In genomic region chr1:208538587-208538986, GRCh38 we compare ENCODE assay signal across 17 cellular contexts.
DNase-seq lines count a peak whose midpoint lies in the region; TF ChIP-seq lines count a peak whose summit lies in the region.
"Had no signal": no experiment of that assay in that cellular context is flagged by ENCODE, and none has a peak within 500 bp of the region (broad histone marks: within the 10 kb centered on the region; RNA-seq: fewer than 3 reads in every experiment).

No MANE protein-coding gene starts in this region.

- H3K27me3 Mint-ChIP-seq in Calu3 (ENCODE audit: unreplicated experiment), result peaks cover 83% of the 10 kb centered on the region

- H3K4me1 Mint-ChIP-seq in Calu3 (ENCODE audit: low read depth, unreplicated experiment), result no peaks in the 10 kb centered on the region

- no peak overlapping the region for H3K27ac Mint-ChIP-seq in Calu3 (ENCODE audit: unreplicated experiment)
- H3K27ac Mint-ChIP-seq: CD8-positive, alpha-beta T cell had no signal

- peak overlapping the region; percentile 94 for H3K27ac ChIP-seq in neutrophil
- H3K27ac ChIP-seq: PC-9 had no signal

- H3K4me3 ChIP-seq in neutrophil (ENCODE audit: low read depth in 1 of 2, low read length in 1 of 2), result peak overlapping the region; percentile 39 to 48
- H3K4me3 ChIP-seq: GM12878, K562, PC-9 had no signal

- intact Hi-C loops in Calu3 (cut with micrococcal nuclease; ENCODE audit: unreplicated experiment), result no loop called here

- H3K4me1 ChIP-seq in neutrophil (ENCODE audit: control insufficient read depth in 1 of 2, insufficient read depth in 1 of 2, low read depth in 1 of 2, low read length in 1 of 2), result peaks cover 53 to 60% of the 10 kb centered on the region in 2 experiments

- no peak overlapping the region for H3K4me3 Mint-ChIP-seq in Calu3 (ENCODE audit: low read depth, unreplicated experiment)
- H3K4me3 Mint-ChIP-seq: CD8-positive, alpha-beta T cell had no signal

- DNase-seq in NCI-H510A treated with DMSO at 0.1 percent for 48 hours (lab: John Stamatoyannopoulos, UW) (peak; percentile 40), NCI-H510A (lab: John Stamatoyannopoulos, UW) (no peak), NCI-H1417 (lab: John Stamatoyannopoulos, UW) (peak in 2 of 3 experiments; percentile 5 to 58), ecto neural progenitor cell (ENCODE audit: low spot score) (peak; percentile 3), Calu3 (no peak), NCI-H82 (lab: John Stamatoyannopoulos, UW) (no peak), NCI-H345 treated with DMSO at 0.1 percent for 48 hours (lab: John Stamatoyannopoulos, UW; ENCODE audit: unreplicated experiment) (no peak)
- DNase-seq: CD8-positive, alpha-beta T cell; GDM1; NCI-H1436; NCI-H2029; NCI-H2227 treated with DMSO at 0.1 percent for 48 hours; NCI-H526 treated with DMSO at 0.1 percent for 48 hours; PC-9 had no signal

- TF ChIP-seq CTCF in neutrophil (IDR thresholded peaks at IDR 0.05) (no peak), Calu3 (IDR thresholded peaks at IDR 0.05; ENCODE audit: unreplicated experiment) (no peak)

- H3K9me3 ChIP-seq in neutrophil, result no peaks in the 10 kb centered on the region

- no TSS peak for BruUV-seq in Calu3 (replicated peaks; lab: Mats Ljungman, UMichigan)

- no peaks in the 10 kb centered on the region for H3K36me3 ChIP-seq in neutrophil

- H3K9me3 Mint-ChIP-seq in Calu3 (ENCODE audit: low read depth, unreplicated experiment), result no peaks in the 10 kb centered on the region
- H3K9me3 Mint-ChIP-seq: CD8-positive, alpha-beta T cell had no signal

- CTCF ChIA-PET in Calu3 (lab: Charles Lee), result no interaction called here

- no peaks in the 10 kb centered on the region for H3K36me3 Mint-ChIP-seq in Calu3 (ENCODE audit: insufficient read depth, unreplicated experiment)
- H3K36me3 Mint-ChIP-seq: CD8-positive, alpha-beta T cell had no signal

- H3K27me3 ChIP-seq in neutrophil, result peaks cover 5% of the 10 kb centered on the region

Comparison
In these comparisons a context has a peak if more than half of its experiments do, and no peak if none do; other contexts are left out.
1. DNase-seq: peak in NCI-H510A treated with DMSO at 0.1 percent for 48 hours (single experiment), NCI-H1417 (2 of 3) and ecto neural progenitor cell (single experiment); none in NCI-H510A (single experiment), Calu3 (single experiment), NCI-H82 (single experiment) and NCI-H345 treated with DMSO at 0.1 percent for 48 hours (single experiment).